Comparison of ENCODE assay signal across 9 cellular contexts in genomic region chr10:133388973-133389818, GRCh38. TPM values are rescaled to one million over a fixed set of nuclear protein-coding genes. Genes with fewer than 3 reads are reported as not detected.
DNase-seq lines count a peak whose midpoint lies in the region; ATAC-seq, FAIRE-seq and TF ChIP-seq lines count a peak whose summit lies in the region.
"Had no signal": no experiment of that assay in that cellular context is flagged by ENCODE, and none has a peak within 500 bp of the region (broad histone marks: within the 10 kb centered on the region; RNA-seq: fewer than 3 reads in every experiment).

No MANE protein-coding gene starts in this region.

- no peak for FAIRE-seq in HTR-8/SVneo (lab: Jason Lieb, UNC)

- TF ChIP-seq CTCF in GM13976 (IDR thresholded peaks at IDR 0.05; ENCODE audit: borderline replicate concordance, control extremely low read depth, extremely low read depth, insufficient read depth, missing control alignments) (no peak), breast epithelium (IDR thresholded peaks at IDR 0.05) (no peak)

- ATAC-seq in GM21423 (IDR thresholded peaks at IDR 0.05; ENCODE audit: unreplicated experiment) (peak; percentile 76), HG03575 (IDR thresholded peaks at IDR 0.05; ENCODE audit: extremely low read depth, insufficient number of reproducible peaks, low FRiP score, unreplicated experiment) (peak; percentile 71)

- H3K4me3 ChIP-seq in breast epithelium = peak overlapping the region in 1 of 3 donors; percentile 7

- no peak overlapping the region for H3K27ac ChIP-seq in breast epithelium

- intact Hi-C loops in posterior vena cava (cut with DNase I) (no loop called here), breast epithelium (cut with DNase I; ENCODE audit: low total_unique reads) (no loop called here)

- H3K4me1 ChIP-seq in breast epithelium = no peaks in the 10 kb centered on the region

- H3K36me3 ChIP-seq in breast epithelium = no peaks in the 10 kb centered on the region

- no peaks in the 10 kb centered on the region for H3K9me3 ChIP-seq in breast epithelium

- peak; percentile 88 for DNase-seq in GM13976 (ENCODE audit: low spot score)
- peak; percentile 54 to 64 for DNase-seq in activated T-cell treated with anti-CD3 and anti-CD28 coated beads, Interleukin-2, amount 50 U/mL, for 48 hours
- DNase-seq in posterior vena cava (ENCODE audit: low spot score) = peak; percentile 78
- DNase-seq in HTR-8/SVneo (ENCODE audit: insufficient read length, low spot score) = no peak
- DNase-seq in breast epithelium (ENCODE audit: low spot score in 2 of 2) = no peak
- no peak for DNase-seq in NCI-H446 treated with DMSO at 0.1 percent for 48 hours (lab: John Stamatoyannopoulos, UW)

- in situ Hi-C loops in GM13976 (cut with MboI; ENCODE audit: low sequenced_read_pairs, unreplicated experiment) = no loop called here

- no peak for TF ChIP-seq POLR2A in breast epithelium (IDR thresholded peaks at IDR 0.05)

- no peaks in the 10 kb centered on the region for H3K27me3 ChIP-seq in breast epithelium
- H3K27me3 ChIP-seq: dorsolateral prefrontal cortex had no signal

RNA-seq across cellular contexts. Expression of gene MTG1, which starts 4.8 kb away (rescaled TPM):
- 10 to 100 TPM; 24.5 to 25.6 TPM for total RNA-seq in posterior vena cava
- 10 to 100 TPM; 22.9 to 56.4 (median 37.0) TPM for total RNA-seq in breast epithelium

RNA-seq across cellular contexts. Expression of gene PAOX, which starts 10.1 kb away (rescaled TPM):
- total RNA-seq in posterior vena cava (1 to 10 TPM; 2.8 to 3.5 TPM), breast epithelium (10 to 100 TPM in 1 of 3 donors, 1 to 10 TPM in 2; 7.5 to 10.5 (median 8.6) TPM)

RNA-seq across cellular contexts. Expression of gene ECHS1, which starts 16.0 kb away (rescaled TPM):
- total RNA-seq in posterior vena cava = 10 to 100 TPM; 38.8 to 47.3 TPM
- 100 to 1,000 TPM in 1 of 3 donors, 10 to 100 TPM in 2; 71.8 to 165 (median 84.2) TPM for total RNA-seq in breast epithelium

RNA-seq across cellular contexts. Expression of gene FUOM, which starts 31.4 kb away (rescaled TPM):
- 10 to 100 TPM; 13.8 to 17.6 TPM for total RNA-seq in posterior vena cava
- total RNA-seq in breast epithelium = 10 to 100 TPM; 13.8 to 31.5 (median 31.2) TPM

RNA-seq across cellular contexts. Expression of gene SPRN, which starts 35.2 kb away (rescaled TPM):
- total RNA-seq in posterior vena cava = under 1 TPM; 0.14 to 0.19 TPM
- under 1 TPM in 1 of 3 donors, not detected in 2; 0.33 TPM for total RNA-seq in breast epithelium

Comparison
In these comparisons a context has a peak if more than half of its experiments do, and no peak if none do; other contexts are left out.
1. DNase-seq: peak in GM13976 (single experiment), activated T-cell treated with anti-CD3 and anti-CD28 coated beads, Interleukin-2, amount 50 U/mL, for 48 hours (2 of 2) and posterior vena cava (single experiment); none in HTR-8/SVneo (single experiment), breast epithelium (0 of 2) and NCI-H446 treated with DMSO at 0.1 percent for 48 hours (single experiment).